ENCODE assay signal across 10 cellular contexts in the genomic region with DNA sequence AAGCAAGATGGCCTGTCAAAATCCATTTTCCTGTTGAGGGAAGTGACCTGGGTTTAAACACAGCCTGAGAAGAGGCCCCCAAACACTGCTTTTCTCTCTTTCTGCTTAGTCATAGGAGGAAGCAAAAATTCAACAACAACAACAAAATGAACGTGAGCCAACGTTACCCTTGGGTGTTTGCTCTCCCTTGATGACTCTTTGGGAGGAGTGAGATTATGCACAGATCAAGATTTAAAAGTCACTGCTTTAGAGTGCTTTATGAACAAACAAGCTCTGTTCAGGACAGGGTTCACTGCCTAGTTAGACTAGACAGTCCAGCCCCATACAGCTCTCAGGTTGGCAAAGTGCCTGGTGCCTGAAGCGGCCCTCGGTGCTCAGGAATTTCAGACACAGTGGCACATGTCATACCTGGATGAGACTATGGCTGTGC. TPM values are rescaled to one million over a fixed set of nuclear protein-coding genes. Genes with fewer than 3 reads are reported as not detected.
DNase-seq lines count a peak whose midpoint lies in the region; ATAC-seq and TF ChIP-seq lines count a peak whose summit lies in the region.
"Had no signal": no experiment of that assay in that cellular context is flagged by ENCODE, and none has a peak within 500 bp of the region (broad histone marks: within the 10 kb centered on the region; RNA-seq: fewer than 3 reads in every experiment).

No MANE protein-coding gene starts in this region.

- no peak overlapping the region for H3K4me3 Mint-ChIP-seq in CD4-positive, alpha-beta T cell
- H3K4me3 Mint-ChIP-seq in WTC11 (no peak overlapping the region), chondrocyte (ENCODE audit: unreplicated experiment) (no peak overlapping the region)
- H3K4me3 Mint-ChIP-seq: nephron progenitor cell had no signal

- H3K27ac ChIP-seq in CD4-positive, alpha-beta T cell (ENCODE audit: low read depth, low read length), result no peak overlapping the region
- H3K27ac ChIP-seq in mammary epithelial cell (ENCODE audit: insufficient read depth, low read depth, low read length), result peak overlapping the region; percentile 18
- H3K27ac ChIP-seq in lung (ENCODE audit: low read depth in 1 of 2, low read length in 1 of 2), result peak overlapping the region in 1 of 2 donors; percentile 17

- CTCF ChIA-PET in CD4-positive, alpha-beta T cell (lab: Charles Lee), result no interaction called here
- CTCF ChIA-PET in mammary epithelial cell (lab: Charles Lee; ENCODE audit: low non-redundant PET), result no interaction called here
- CTCF ChIA-PET in WTC11 (lab: Charles Lee), result no interaction called here

- DNase-seq in CD4-positive, alpha-beta T cell, result no peak
- DNase-seq in NCI-H1048 (lab: John Stamatoyannopoulos, UW), result peak; percentile 40
- peak; percentile 52 for DNase-seq in mammary epithelial cell
- DNase-seq in lung (ENCODE audit: low spot score), result peak; percentile 48
- DNase-seq in WTC11 (ENCODE audit: low spot score), result no peak
- no peak for DNase-seq in anterior cingulate cortex (lab: John Stamatoyannopoulos, UW)
- DNase-seq in chondrocyte (ENCODE audit: low spot score), result no peak
- no peak for DNase-seq in epidermal melanocyte (ENCODE audit: insufficient read length, low spot score)
- DNase-seq: NCI-H524, nephron progenitor cell had no signal

- H3K9ac ChIP-seq in mammary epithelial cell (ENCODE audit: insufficient read depth, low read length), result no peak overlapping the region

- no peaks in the 10 kb centered on the region for H3K9me3 Mint-ChIP-seq in CD4-positive, alpha-beta T cell
- H3K9me3 Mint-ChIP-seq in WTC11 (no peaks in the 10 kb centered on the region), chondrocyte (ENCODE audit: low read depth) (no peaks in the 10 kb centered on the region)
- H3K9me3 Mint-ChIP-seq: nephron progenitor cell had no signal

- peaks cover 5% of the 10 kb centered on the region for H3K4me1 Mint-ChIP-seq in CD4-positive, alpha-beta T cell (ENCODE audit: low read depth)
- H3K4me1 Mint-ChIP-seq in WTC11, result no peaks in the 10 kb centered on the region
- H3K4me1 Mint-ChIP-seq in chondrocyte (ENCODE audit: low read depth), result no peaks in the 10 kb centered on the region
- H3K4me1 Mint-ChIP-seq: nephron progenitor cell had no signal

- H3K36me3 ChIP-seq in mammary epithelial cell (ENCODE audit: insufficient read depth, low read length), result no peaks in the 10 kb centered on the region
- peaks cover 22 to 32% of the 10 kb centered on the region in 2 donors for H3K36me3 ChIP-seq in lung (ENCODE audit: control insufficient read depth in 2 of 2, insufficient read depth in 2 of 2, low read length in 2 of 2)

- no peaks in the 10 kb centered on the region for H3K79me2 ChIP-seq in mammary epithelial cell (ENCODE audit: insufficient read depth, low read length)

- H3K4me3 ChIP-seq in mammary epithelial cell (replicated peaks in 1 of 3; ENCODE audit: insufficient read depth in 1 of 3, low read depth in 2 of 3, low read length in 3 of 3), result no peak overlapping the region
- H3K4me3 ChIP-seq in lung, result no peak overlapping the region

- no peaks in the 10 kb centered on the region for H3K9me3 ChIP-seq in CD4-positive, alpha-beta T cell (ENCODE audit: control insufficient read depth, low read length)
- H3K9me3 ChIP-seq in mammary epithelial cell (replicated peaks; ENCODE audit: insufficient read depth, low read length) (no peaks in the 10 kb centered on the region), lung (ENCODE audit: control insufficient read depth in 2 of 2, insufficient read depth in 1 of 2, low read length in 1 of 2) (no peaks in the 10 kb centered on the region)

- H3K27me3 ChIP-seq in CD4-positive, alpha-beta T cell (ENCODE audit: control insufficient read depth, insufficient read depth, low read length), result no peaks in the 10 kb centered on the region
- H3K27me3 ChIP-seq in mammary epithelial cell (ENCODE audit: insufficient read depth, low read length) (no peaks in the 10 kb centered on the region), lung (ENCODE audit: control insufficient read depth, insufficient read depth) (no peaks in the 10 kb centered on the region)

- H3K4me1 ChIP-seq in mammary epithelial cell (ENCODE audit: insufficient read depth, low read length), result peaks cover 6% of the 10 kb centered on the region
- no peaks in the 10 kb centered on the region for H3K4me1 ChIP-seq in lung (ENCODE audit: control insufficient read depth in 2 of 2, insufficient read depth in 2 of 2, low read length in 2 of 2)

- no peak for TF ChIP-seq CTCF in CD4-positive, alpha-beta T cell (IDR thresholded peaks at IDR 0.05)
- no peak for TF ChIP-seq CTCF in mammary epithelial cell (conservative IDR thresholded peaks at IDR 0.05 in 1 of 2, IDR thresholded peaks at IDR 0.05 in 1 of 2; ENCODE audit: extremely low read depth in 1 of 2, insufficient read depth in 1 of 2, low read depth in 1 of 2, low read length in 2 of 2)
- no peak for TF ChIP-seq CTCF in lung (IDR thresholded peaks at IDR 0.05; ENCODE audit: control extremely low read depth, extremely low read depth)
- no peak for TF ChIP-seq CTCF in WTC11 (IDR thresholded peaks at IDR 0.05)
- no peak for TF ChIP-seq CTCF in chondrocyte (IDR thresholded peaks at IDR 0.05)

- H4K20me1 ChIP-seq in mammary epithelial cell (ENCODE audit: insufficient read depth, low read length), result no peaks in the 10 kb centered on the region

- in situ Hi-C loops in mammary epithelial cell (cut with MboI; ENCODE audit: low sequenced_read_pairs in 2 of 2), result no loop called here

- no peak overlapping the region for H3K4me2 ChIP-seq in mammary epithelial cell (ENCODE audit: insufficient read depth, low read depth, low read length)

- H3K27me3 Mint-ChIP-seq in CD4-positive, alpha-beta T cell, result no peaks in the 10 kb centered on the region
- H3K27me3 Mint-ChIP-seq in WTC11 (ENCODE audit: low read depth), result no peaks in the 10 kb centered on the region
- no peaks in the 10 kb centered on the region for H3K27me3 Mint-ChIP-seq in chondrocyte (ENCODE audit: low read depth)

- no peak for ATAC-seq in CD4-positive, alpha-beta T cell (ENCODE audit: poor library complexity)
- peak; percentile 38 for ATAC-seq in lung (ENCODE audit: insufficient read depth, low FRiP score)
- no peak for ATAC-seq in WTC11

- H3K36me3 Mint-ChIP-seq in CD4-positive, alpha-beta T cell (ENCODE audit: low read depth), result peaks cover 87% of the 10 kb centered on the region
- H3K36me3 Mint-ChIP-seq in WTC11, result peaks cover 35% of the 10 kb centered on the region
- peaks cover 17% of the 10 kb centered on the region for H3K36me3 Mint-ChIP-seq in chondrocyte (ENCODE audit: low read depth)

- POLR2A ChIA-PET in CD4-positive, alpha-beta T cell (lab: Charles Lee), result interaction anchor here (2.3 kb wide), 1 partner anchor 38 kb away, joined by 6 read pairs; the partner anchor contains the start of gene DENND11
- POLR2A ChIA-PET in WTC11 (lab: Charles Lee), result interaction anchor here (0.6 kb wide), 2 partner anchors 296 to 848 kb away, joined by 3 to 4 read pairs; no protein-coding TSS in a partner anchor

- BruUV-seq in mammary epithelial cell (replicated peaks; lab: Mats Ljungman, UMichigan), result no TSS peak

- dilution Hi-C loops in mammary epithelial cell (cut with HindIII; ENCODE audit: low sequenced_read_pairs), result no loop called here

- intact Hi-C loops in CD4-positive, alpha-beta T cell (cut with DNase I, micrococcal nuclease), result no loop called here
- intact Hi-C loops in mammary epithelial cell (cut with micrococcal nuclease), result no loop called here

- 4% methylated on average over 4 of the region's 4 CpGs for WGBS in mammary epithelial cell (ENCODE audit: low coverage, missing lambda C conversion rate)
- 13 to 25% methylated on average over 4 of the region's 4 CpGs for WGBS in lung, 2 donors

- H2AFZ ChIP-seq in mammary epithelial cell (ENCODE audit: low read depth, low read length), result peak overlapping the region; percentile 34

- peak overlapping the region; percentile 55 for H3K27ac Mint-ChIP-seq in CD4-positive, alpha-beta T cell
- H3K27ac Mint-ChIP-seq in WTC11 (no peak overlapping the region), chondrocyte (ENCODE audit: unreplicated experiment) (no peak overlapping the region)
- H3K27ac Mint-ChIP-seq: nephron progenitor cell had no signal

TF ChIP-seq in WTC11, 78 proteins besides CTCF, POLR2A, EP300 and RAD21 (continues in another document):
- TF ChIP-seq E2F5 (CRISPR knock-in tag; IDR thresholded peaks at IDR 0.05) (no peak), CREB1 (CRISPR knock-in tag; IDR thresholded peaks at IDR 0.05) (no peak), TP53 (CRISPR knock-in tag; IDR thresholded peaks at IDR 0.05) (no peak), E2F1 (CRISPR knock-in tag; IDR thresholded peaks at IDR 0.05) (no peak)

RNA-seq across cellular contexts. Expression of gene DENND11, which starts 38.9 kb away (rescaled TPM):
- 10 to 100 TPM; 39.2 to 41.1 TPM for total RNA-seq in CD4-positive, alpha-beta T cell
- total RNA-seq in mammary epithelial cell (10 to 100 TPM in 1 of 2 donors, 1 to 10 TPM in 1; 8.0 to 15.8 TPM), lung (10 to 100 TPM; 24.1 to 43.3 TPM), WTC11 (2021) (20.6 to 22.1 TPM (median 20.8 TPM) in 3 replicates), chondrocyte (8.0 to 9.2 TPM (median 8.5 TPM) in 3 replicates)
- polyA plus RNA-seq in mammary epithelial cell (2.8 TPM), lung (1 to 10 TPM; 5.1 to 8.2 TPM)
- polyA minus RNA-seq in mammary epithelial cell, result 6.9 TPM

RNA-seq across cellular contexts. Expression of gene WEE2, which starts 45.1 kb away (rescaled TPM):
- under 1 TPM; 0.08 to 0.14 TPM for total RNA-seq in CD4-positive, alpha-beta T cell
- not detected for total RNA-seq in mammary epithelial cell
- not detected for polyA plus RNA-seq in mammary epithelial cell
- not detected for polyA minus RNA-seq in mammary epithelial cell
- total RNA-seq in lung, result not detected
- not detected for polyA plus RNA-seq in lung
- total RNA-seq in WTC11 (2021), result 0.04 to 0.07 TPM in 2 of 3 replicates, not detected in the other
- not detected in 3 replicates for total RNA-seq in chondrocyte

Comparison
In these comparisons a context has a peak if more than half of its experiments do, and no peak if none do; other contexts are left out.
1. DNase-seq: peak in NCI-H1048 (single experiment), mammary epithelial cell (single experiment) and lung (single experiment); none in CD4-positive, alpha-beta T cell (0 of 10), WTC11 (single experiment), anterior cingulate cortex (0 of 58), chondrocyte (single experiment) and epidermal melanocyte (single experiment).